ENCODE assay signal across 36 cellular contexts in the genomic region with DNA sequence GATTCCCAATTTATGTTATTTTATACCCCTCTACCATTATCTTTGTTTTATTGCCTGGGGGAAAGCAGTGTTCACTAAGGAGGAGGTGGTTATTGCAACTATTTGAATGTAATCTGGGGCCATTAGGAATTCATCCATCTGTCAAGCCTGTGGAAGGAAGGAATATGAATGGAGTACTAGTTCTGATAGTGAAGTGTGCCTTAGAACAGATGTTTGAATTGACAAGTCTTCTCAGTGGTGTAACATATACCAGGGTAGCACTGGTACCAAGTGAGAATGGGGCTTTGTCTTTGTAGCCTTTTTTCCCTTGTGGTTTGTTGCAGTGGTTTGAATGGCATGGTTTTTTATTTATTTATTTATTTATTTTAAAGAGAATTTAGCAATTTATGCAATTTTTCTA. TPM values are rescaled to one million over a fixed set of nuclear protein-coding genes. Genes with fewer than 3 reads are reported as not detected.
A peak's percentile ranks its signal among the peaks of the same experiment; 100 is the strongest.
DNase-seq lines count a peak whose midpoint lies in the region; FAIRE-seq and TF ChIP-seq lines count a peak whose summit lies in the region.
"Had no signal": no experiment of that assay in that cellular context is flagged by ENCODE, and none has a peak within 500 bp of the region (broad histone marks: within the 10 kb centered on the region; RNA-seq: fewer than 3 reads in every experiment).

No MANE protein-coding gene starts in this region.

- peaks cover 10% of the 10 kb centered on the region for H3K36me3 Mint-ChIP-seq in glutamatergic neuron (ENCODE audit: unreplicated experiment)
- H3K36me3 Mint-ChIP-seq: activated CD4-positive, alpha-beta memory T cell treated with anti-CD3 and anti-CD28 coated beads for 36 hours had no signal

- no peak overlapping the region for H3K27ac ChIP-seq in kidney (ENCODE audit: low read depth in 2 of 2, low read length in 2 of 2)
- no peak overlapping the region for H3K27ac ChIP-seq in left ventricle myocardium inferior (replicated peaks)
- H3K27ac ChIP-seq: 22Rv1, esophagus muscularis mucosa, neural progenitor cell, parathyroid adenoma, right lobe of liver, tibial nerve had no signal

- H3K36me3 ChIP-seq in H7 (replicated peaks; ENCODE audit: control insufficient read depth, insufficient read depth, low read length) (no peaks in the 10 kb centered on the region), kidney (ENCODE audit: control insufficient read depth in 1 of 2, insufficient read depth in 2 of 2, low read length in 2 of 2) (no peaks in the 10 kb centered on the region), left ventricle myocardium inferior (no peaks in the 10 kb centered on the region)
- H3K36me3 ChIP-seq: esophagus muscularis mucosa, MG63, neural progenitor cell, right lobe of liver, tibial nerve had no signal

- H3K27me3 Mint-ChIP-seq in glutamatergic neuron (ENCODE audit: unreplicated experiment): peaks cover 5% of the 10 kb centered on the region

- peaks cover 10% of the 10 kb centered on the region for H3K9me3 Mint-ChIP-seq in glutamatergic neuron (ENCODE audit: unreplicated experiment)
- H3K9me3 Mint-ChIP-seq: activated CD4-positive, alpha-beta memory T cell treated with anti-CD3 and anti-CD28 coated beads for 36 hours; activated naive CD4-positive, alpha-beta T cell treated with anti-CD3 and anti-CD28 coated beads for 36 hours; neural progenitor cell; T-helper 2 cell treated with Interferon-gamma antibody and Interleukin-4, amounts not matched to agents 5 μg/mL and 100 μg/mL, for 36 hours had no signal

- H3K4me3 ChIP-seq in H7 (ENCODE audit: insufficient read depth, low read depth, low read length) (no peak overlapping the region), kidney (ENCODE audit: low read length in 2 of 2) (no peak overlapping the region), left ventricle myocardium inferior (no peak overlapping the region)
- H3K4me3 ChIP-seq: esophagus muscularis mucosa, lung, MG63, neural progenitor cell, right lobe of liver, tibial nerve had no signal

- DNase-seq in Ammon's horn (ENCODE audit: low spot score) (peak; percentile 89), NCI-H524 treated with DMSO at 0.1 percent for 48 hours (lab: John Stamatoyannopoulos, UW) (peak; percentile 70), glutamatergic neuron (no peak), pons (ENCODE audit: low spot score) (peak; percentile 98), GOT3 (lab: John Stamatoyannopoulos, UW) (no peak), H7 (no peak), kidney (no peak), left ventricle myocardium inferior (no peak)
- DNase-seq: activated CD4-positive, alpha-beta memory T cell treated with anti-CD3 and anti-CD28 coated beads for 36 hours; activated CD4-positive, alpha-beta T cell treated with anti-CD3 and anti-CD28 coated beads for 1 hour; activated naive CD4-positive, alpha-beta T cell treated with anti-CD3 and anti-CD28 coated beads for 36 hours; cerebellar nuclear complex; COR-L47; DMS79 treated with DMSO at 0.1 percent for 48 hours; foreskin fibroblast; GF-D8; KBM-7; MG63; NCI-H1105; NCI-H187; NCI-H69; right lobe of liver; SHP77; stimulated activated CD4-positive, alpha-beta T cell treated with anti-CD3 and anti-CD28 coated beads, Interleukin-12 subunit alpha, Interleukin-12 subunit beta, amount 100 ng/mL, for 4 hours; stimulated activated CD4-positive, alpha-beta T cell treated with anti-CD3 and anti-CD28 coated beads, Interleukin-2, amount 100 ng/mL, for 48 hours; stimulated activated naive CD8-positive, alpha-beta T cell treated with anti-CD3 and anti-CD28 coated beads, Interleukin-15, amount 100 ng/mL, for 72 hours had no signal

- intact Hi-C loops in kidney (cut with DNase I): no loop called here
- intact Hi-C loops in left ventricle myocardium inferior (cut with micrococcal nuclease): no loop called here

- H3K4me3 Mint-ChIP-seq in glutamatergic neuron (ENCODE audit: unreplicated experiment): no peak overlapping the region
- H3K4me3 Mint-ChIP-seq: activated CD4-positive, alpha-beta memory T cell treated with anti-CD3 and anti-CD28 coated beads for 36 hours; activated naive CD4-positive, alpha-beta T cell treated with anti-CD3 and anti-CD28 coated beads for 36 hours; brain; neural progenitor cell; stimulated activated naive CD8-positive, alpha-beta T cell treated with anti-CD3 and anti-CD28 coated beads, Interleukin-15, amount 100 ng/mL, for 72 hours; T-helper 2 cell treated with Interferon-gamma antibody and Interleukin-4, amounts not matched to agents 5 μg/mL and 100 μg/mL, for 36 hours had no signal

- no peak for TF ChIP-seq CTCF in glutamatergic neuron (IDR thresholded peaks at IDR 0.05; ENCODE audit: partially characterized antibody, unreplicated experiment)
- no peak for TF ChIP-seq CTCF in kidney (IDR thresholded peaks at IDR 0.05; ENCODE audit: borderline replicate concordance, extremely low read depth, insufficient read depth)
- no peak for TF ChIP-seq CTCF in left ventricle myocardium inferior (IDR thresholded peaks at IDR 0.05; ENCODE audit: borderline replicate concordance)

- H3K9me3 ChIP-seq in kidney (ENCODE audit: control insufficient read depth in 1 of 2, low read length in 2 of 2) (no peaks in the 10 kb centered on the region), left ventricle myocardium inferior (replicated peaks) (no peaks in the 10 kb centered on the region)
- H3K9me3 ChIP-seq: esophagus muscularis mucosa, MG63, right lobe of liver, tibial nerve had no signal

- H3K9ac ChIP-seq in kidney (ENCODE audit: low read length in 2 of 2): no peak overlapping the region
- H3K9ac ChIP-seq: neural progenitor cell, parathyroid adenoma had no signal

- H3K27ac Mint-ChIP-seq in glutamatergic neuron (ENCODE audit: unreplicated experiment): peak overlapping the region; percentile 85
- H3K27ac Mint-ChIP-seq: activated CD4-positive, alpha-beta memory T cell treated with anti-CD3 and anti-CD28 coated beads for 36 hours; activated naive CD4-positive, alpha-beta T cell treated with anti-CD3 and anti-CD28 coated beads for 36 hours; neural progenitor cell; stimulated activated naive CD8-positive, alpha-beta T cell treated with anti-CD3 and anti-CD28 coated beads, Interleukin-15, amount 100 ng/mL, for 72 hours; T-helper 2 cell treated with Interferon-gamma antibody and Interleukin-4, amounts not matched to agents 5 μg/mL and 100 μg/mL, for 36 hours had no signal

- H3K4me1 ChIP-seq in kidney (ENCODE audit: control insufficient read depth in 1 of 2, insufficient read depth in 1 of 2, low read depth in 1 of 2, low read length in 2 of 2) (no peaks in the 10 kb centered on the region), left ventricle myocardium inferior (peaks cover 32% of the 10 kb centered on the region)
- H3K4me1 ChIP-seq: neural progenitor cell, parathyroid adenoma, right lobe of liver had no signal

- no peaks in the 10 kb centered on the region for H3K27me3 ChIP-seq in H7 (ENCODE audit: control insufficient read depth, insufficient read depth, low read length)
- no peaks in the 10 kb centered on the region for H3K27me3 ChIP-seq in left ventricle myocardium inferior (ENCODE audit: low read depth)
- H3K27me3 ChIP-seq: esophagus muscularis mucosa, MG63, neural progenitor cell, right lobe of liver, tibial nerve had no signal

- peaks cover 29% of the 10 kb centered on the region for H3K4me1 Mint-ChIP-seq in glutamatergic neuron (ENCODE audit: low read depth, unreplicated experiment)

- FAIRE-seq in kidney (lab: Jason Lieb, UNC): no peak
- FAIRE-seq: endometrium, H54 had no signal

RNA-seq across cellular contexts. Expression of a gene that starts 27.9 kb away (rescaled TPM):
- total RNA-seq in glutamatergic neuron (ENCODE audit: unreplicated experiment) (389 TPM), kidney (59.1 TPM), left ventricle myocardium inferior (44.3 TPM)
- 181 and 223 TPM in 2 replicates for total RNA-seq in H7 (2014; rRNA removed; shearing (Covaris generic))
- 51.9 TPM for polyA plus RNA-seq in kidney (ENCODE audit: insufficient read depth, low read depth, low replicate concordance)

Comparison
In these comparisons a context has a peak if more than half of its experiments do, and no peak if none do; other contexts are left out.
1. DNase-seq: peak in Ammon's horn (single experiment), NCI-H524 treated with DMSO at 0.1 percent for 48 hours (single experiment) and pons (single experiment); none in glutamatergic neuron (single experiment), GOT3 (single experiment), H7 (single experiment), kidney (single experiment) and left ventricle myocardium inferior (single experiment).